In genomic region chr1:36154765-36155559, GRCh38 we compare ENCODE assay signal across 8 cellular contexts. TPM values are rescaled to one million over a fixed set of nuclear protein-coding genes. Genes with fewer than 3 reads are reported as not detected.
DNase-seq lines count a peak whose midpoint lies in the region; TF ChIP-seq lines count a peak whose summit lies in the region.

No MANE protein-coding gene starts in this region.

- TF ChIP-seq CTCF in right atrium auricular region (IDR thresholded peaks at IDR 0.05) (no peak), smooth muscle cell (IDR thresholded peaks at IDR 0.05; ENCODE audit: borderline replicate concordance, insufficient read depth, poor library complexity, severe bottlenecking) (no peak)

- peak overlapping the region; percentile 97 for H3K9ac ChIP-seq in smooth muscle cell (ENCODE audit: low read depth)

- peak overlapping the region; percentile 61 for H2AFZ ChIP-seq in smooth muscle cell (ENCODE audit: low read depth)

- H3K36me3 ChIP-seq in right atrium auricular region (no peaks in the 10 kb centered on the region), smooth muscle cell (ENCODE audit: low read depth) (no peaks in the 10 kb centered on the region)

- WGBS in smooth muscle cell (ENCODE audit: low lambda C conversion rate), result 36% methylated on average over 8 of the region's 10 CpGs

- H3K27ac Mint-ChIP-seq in activated T-helper 1 cell treated with anti-CD3 and anti-CD28 coated beads, Interleukin-12 subunit alpha, Interleukin-12 subunit beta, Interleukin-2, Interleukin-4 antibody, amounts not matched to agents 30 ng/mL and 10 ng/mL and 1 ng/mL, durations not matched to agents 14 hours and 24 hours and 36 hours, result peak overlapping the region; percentile 71

- intact Hi-C loops in activated T-helper 1 cell treated with anti-CD3 and anti-CD28 coated beads, Interleukin-12 subunit alpha, Interleukin-12 subunit beta, Interleukin-2, Interleukin-4 antibody, amounts not matched to agents 30 ng/mL and 10 ng/mL and 1 ng/mL, durations not matched to agents 14 hours and 24 hours and 36 hours (cut with micrococcal nuclease), result no loop called here

- no peaks in the 10 kb centered on the region for H3K27me3 Mint-ChIP-seq in activated T-helper 1 cell treated with anti-CD3 and anti-CD28 coated beads, Interleukin-12 subunit alpha, Interleukin-12 subunit beta, Interleukin-2, Interleukin-4 antibody, amounts not matched to agents 30 ng/mL and 10 ng/mL and 1 ng/mL, durations not matched to agents 14 hours and 24 hours and 36 hours (ENCODE audit: insufficient read depth)

- peak; percentile 46 for DNase-seq in NCI-H510A (lab: John Stamatoyannopoulos, UW)
- DNase-seq in NCI-H510A treated with DMSO at 0.1 percent for 48 hours (lab: John Stamatoyannopoulos, UW), result no peak
- DNase-seq in activated T-helper 1 cell treated with anti-CD3 and anti-CD28 coated beads, Interleukin-12 subunit alpha, Interleukin-12 subunit beta, Interleukin-2, Interleukin-4 antibody, amounts not matched to agents 30 ng/mL and 10 ng/mL and 1 ng/mL, durations not matched to agents 14 hours and 24 hours and 36 hours (ENCODE audit: low spot score), result no peak
- DNase-seq in right atrium auricular region (ENCODE audit: low spot score), result no peak
- no peak for DNase-seq in smooth muscle cell (lab: John Stamatoyannopoulos, UW; ENCODE audit: unreplicated experiment)
- DNase-seq in activated CD4-positive, CD25-positive, alpha-beta regulatory T cell (lab: John Stamatoyannopoulos, UW), result no peak
- no peak for DNase-seq in stimulated activated CD4-positive, alpha-beta T cell treated with anti-CD3 and anti-CD28 coated beads, Interleukin-15, amount 100 ng/mL, for 24 hours
- no peak for DNase-seq in Kasumi-1 (lab: John Stamatoyannopoulos, UW)

- peaks cover 18% of the 10 kb centered on the region for H3F3A ChIP-seq in smooth muscle cell (ENCODE audit: low read depth)

- H3K79me2 ChIP-seq in smooth muscle cell (ENCODE audit: low read depth), result peaks cover 44% of the 10 kb centered on the region

- H4K20me1 ChIP-seq in smooth muscle cell (ENCODE audit: low read depth), result peaks cover 29% of the 10 kb centered on the region

- peaks cover 70% of the 10 kb centered on the region for H3K4me1 Mint-ChIP-seq in activated T-helper 1 cell treated with anti-CD3 and anti-CD28 coated beads, Interleukin-12 subunit alpha, Interleukin-12 subunit beta, Interleukin-2, Interleukin-4 antibody, amounts not matched to agents 30 ng/mL and 10 ng/mL and 1 ng/mL, durations not matched to agents 14 hours and 24 hours and 36 hours (ENCODE audit: low read depth)

- H3K9me3 Mint-ChIP-seq in activated T-helper 1 cell treated with anti-CD3 and anti-CD28 coated beads, Interleukin-12 subunit alpha, Interleukin-12 subunit beta, Interleukin-2, Interleukin-4 antibody, amounts not matched to agents 30 ng/mL and 10 ng/mL and 1 ng/mL, durations not matched to agents 14 hours and 24 hours and 36 hours, result no peaks in the 10 kb centered on the region

- H3K27ac ChIP-seq in right atrium auricular region (peak overlapping the region; percentile 98 to 100), smooth muscle cell (ENCODE audit: low read depth) (peak overlapping the region; percentile 95)

- H3K9me3 ChIP-seq in right atrium auricular region, result no peaks in the 10 kb centered on the region
- no peaks in the 10 kb centered on the region for H3K9me3 ChIP-seq in smooth muscle cell (replicated peaks; ENCODE audit: low read depth)

- H3K4me3 ChIP-seq in right atrium auricular region (peak overlapping the region; percentile 89 to 99), smooth muscle cell (peak overlapping the region; percentile 98)

- peak overlapping the region; percentile 99 for H3K4me2 ChIP-seq in smooth muscle cell

- H3K4me1 ChIP-seq in right atrium auricular region (peaks cover 0 to 65% of the 10 kb centered on the region in 2 donors), smooth muscle cell (ENCODE audit: low read depth) (peaks cover 40% of the 10 kb centered on the region)

- H3K27me3 ChIP-seq in right atrium auricular region (no peaks in the 10 kb centered on the region), smooth muscle cell (ENCODE audit: low read depth) (no peaks in the 10 kb centered on the region)

- H3K4me3 Mint-ChIP-seq in activated T-helper 1 cell treated with anti-CD3 and anti-CD28 coated beads, Interleukin-12 subunit alpha, Interleukin-12 subunit beta, Interleukin-2, Interleukin-4 antibody, amounts not matched to agents 30 ng/mL and 10 ng/mL and 1 ng/mL, durations not matched to agents 14 hours and 24 hours and 36 hours, result peak overlapping the region; percentile 71

- H3K36me3 Mint-ChIP-seq in activated T-helper 1 cell treated with anti-CD3 and anti-CD28 coated beads, Interleukin-12 subunit alpha, Interleukin-12 subunit beta, Interleukin-2, Interleukin-4 antibody, amounts not matched to agents 30 ng/mL and 10 ng/mL and 1 ng/mL, durations not matched to agents 14 hours and 24 hours and 36 hours (ENCODE audit: low read depth), result peaks cover 10% of the 10 kb centered on the region

RNA-seq across cellular contexts. Expression of gene MAP7D1, which starts 1.0 kb away (rescaled TPM):
- 167 and 169 TPM in 2 replicates for total RNA-seq in activated T-helper 1 cell treated with anti-CD3 and anti-CD28 coated beads, Interleukin-12 subunit alpha, Interleukin-12 subunit beta, Interleukin-2, Interleukin-4 antibody, amounts not matched to agents 30 ng/mL and 10 ng/mL and 1 ng/mL, durations not matched to agents 14 hours and 24 hours and 36 hours
- total RNA-seq in right atrium auricular region, result 100 to 1,000 TPM; 353 to 356 TPM
- total RNA-seq in smooth muscle cell, result 102 and 109 TPM in 2 replicates
- polyA plus RNA-seq in smooth muscle cell, result 169 and 186 TPM in 2 replicates

RNA-seq across cellular contexts. Expression of gene TRAPPC3, which starts 5.7 kb away (rescaled TPM):
- total RNA-seq in activated T-helper 1 cell treated with anti-CD3 and anti-CD28 coated beads, Interleukin-12 subunit alpha, Interleukin-12 subunit beta, Interleukin-2, Interleukin-4 antibody, amounts not matched to agents 30 ng/mL and 10 ng/mL and 1 ng/mL, durations not matched to agents 14 hours and 24 hours and 36 hours, result 74.2 and 74.4 TPM in 2 replicates
- 10 to 100 TPM; 62.0 to 81.6 TPM for total RNA-seq in right atrium auricular region
- total RNA-seq in smooth muscle cell, result 67.8 and 202 TPM in 2 replicates
- 113 and 114 TPM in 2 replicates for polyA plus RNA-seq in smooth muscle cell

RNA-seq across cellular contexts. Expression of gene COL8A2, which starts 29.9 kb away (rescaled TPM):
- total RNA-seq in activated T-helper 1 cell treated with anti-CD3 and anti-CD28 coated beads, Interleukin-12 subunit alpha, Interleukin-12 subunit beta, Interleukin-2, Interleukin-4 antibody, amounts not matched to agents 30 ng/mL and 10 ng/mL and 1 ng/mL, durations not matched to agents 14 hours and 24 hours and 36 hours, result 0.08 TPM in 1 of 2 replicates, not detected in the other
- total RNA-seq in right atrium auricular region (1 to 10 TPM; 3.5 to 4.5 TPM), smooth muscle cell (21.7 and 32.9 TPM in 2 replicates)
- 35.9 and 59.0 TPM in 2 replicates for polyA plus RNA-seq in smooth muscle cell
